Comparison of ENCODE assay signal across 12 cellular contexts in genomic region chr11:72824811-72825505, GRCh38. TPM values are rescaled to one million over a fixed set of nuclear protein-coding genes. Genes with fewer than 3 reads are reported as not detected.
A peak's percentile ranks its signal among the peaks of the same experiment; 100 is the strongest.
DNase-seq lines count a peak whose midpoint lies in the region; ATAC-seq and TF ChIP-seq lines count a peak whose summit lies in the region.
"Had no signal": no experiment of that assay in that cellular context is flagged by ENCODE, and none has a peak within 500 bp of the region (broad histone marks: within the 10 kb centered on the region; RNA-seq: fewer than 3 reads in every experiment).

No MANE protein-coding gene starts in this region.

- no peaks in the 10 kb centered on the region for H4K20me1 ChIP-seq in Karpas-422 (ENCODE audit: insufficient read depth, low read depth, low read length)

- H3K9me2 ChIP-seq in Karpas-422 (replicated peaks; ENCODE audit: insufficient read depth, low read length), result no peaks in the 10 kb centered on the region

- H3K27me3 ChIP-seq in left ventricle myocardium inferior (ENCODE audit: low read depth) (no peaks in the 10 kb centered on the region), Karpas-422 (ENCODE audit: low read length) (no peaks in the 10 kb centered on the region)

- ATAC-seq in Right ventricle myocardium superior (ENCODE audit: poor library complexity) (no peak), T-cell (replicated peaks in 1 of 4) (no peak)
- no peak for ATAC-seq in stimulated activated memory B cell treated with anti-CD40 and anti-IgM and Interleukin-4, amounts not matched to agents 10 μg/mL and 1 μg/mL and 100 μg/mL, for 72 hours

- H2AFZ ChIP-seq in Karpas-422 (ENCODE audit: low read length), result no peak overlapping the region

- TF ChIP-seq CTCF in left ventricle myocardium inferior (IDR thresholded peaks at IDR 0.05; ENCODE audit: borderline replicate concordance) (no peak), RWPE1 (conservative IDR thresholded peaks at IDR 0.05; ENCODE audit: low read depth) (no peak)

- no peak overlapping the region for H3K4me3 Mint-ChIP-seq in T-cell
- H3K4me3 Mint-ChIP-seq in stimulated activated memory B cell treated with anti-CD40 and anti-IgM and Interleukin-4, amounts not matched to agents 10 μg/mL and 1 μg/mL and 100 μg/mL, for 72 hours, result peak overlapping the region; percentile 11
- H3K4me3 Mint-ChIP-seq in activated CD4-positive, alpha-beta memory T cell treated with anti-CD3 and anti-CD28 coated beads, Interleukin-2, amount 10 ng/mL, durations not matched to agents 7 days and 5 days, result no peak overlapping the region

- intact Hi-C loops in left ventricle myocardium inferior (cut with micrococcal nuclease) (no loop called here), Right ventricle myocardium superior (cut with DNase I) (no loop called here)

- no peaks in the 10 kb centered on the region for H3K79me2 ChIP-seq in Karpas-422 (ENCODE audit: low read length)

- DNase-seq in left ventricle myocardium inferior, result no peak
- DNase-seq in Right ventricle myocardium superior, result no peak
- no peak for DNase-seq in T-cell
- DNase-seq in glomerular visceral epithelial cell (ENCODE audit: extremely low spot score), result peak; percentile 16
- no peak for DNase-seq in activated CD4-positive, alpha-beta memory T cell treated with anti-CD3 and anti-CD28 coated beads, Interleukin-2, amount 10 ng/mL, durations not matched to agents 7 days and 5 days
- DNase-seq in RWPE1 (ENCODE audit: low spot score), result no peak
- DNase-seq in Karpas-422, result no peak
- DNase-seq: activated naive CD4-positive, alpha-beta T cell; effector memory CD4-positive, alpha-beta T cell; NCI-H187 treated with DMSO at 0.1 percent for 48 hours; NCI-H510A treated with DMSO at 0.1 percent for 48 hours had no signal

- peaks cover 17% of the 10 kb centered on the region for H3K36me3 Mint-ChIP-seq in T-cell
- H3K36me3 Mint-ChIP-seq in stimulated activated memory B cell treated with anti-CD40 and anti-IgM and Interleukin-4, amounts not matched to agents 10 μg/mL and 1 μg/mL and 100 μg/mL, for 72 hours, result peaks cover 48% of the 10 kb centered on the region
- H3K36me3 Mint-ChIP-seq in activated CD4-positive, alpha-beta memory T cell treated with anti-CD3 and anti-CD28 coated beads, Interleukin-2, amount 10 ng/mL, durations not matched to agents 7 days and 5 days (ENCODE audit: low read depth), result peaks cover 63% of the 10 kb centered on the region

- CTCF ChIA-PET in T-cell (lab: Charles Lee), result no interaction called here
- CTCF ChIA-PET in activated CD4-positive, alpha-beta memory T cell treated with anti-CD3 and anti-CD28 coated beads, Interleukin-2, amount 10 ng/mL, durations not matched to agents 7 days and 5 days (lab: Charles Lee), result no interaction called here
- CTCF ChIA-PET in RWPE1 (lab: Yijun Ruan, JAX), result no interaction called here

- H3K27ac ChIP-seq in left ventricle myocardium inferior (replicated peaks), result peak overlapping the region; percentile 6
- no peak overlapping the region for H3K27ac ChIP-seq in RWPE1
- H3K27ac ChIP-seq in Karpas-422 (ENCODE audit: low read length), result no peak overlapping the region

- H3K27me3 Mint-ChIP-seq in T-cell, result no peaks in the 10 kb centered on the region
- no peaks in the 10 kb centered on the region for H3K27me3 Mint-ChIP-seq in stimulated activated memory B cell treated with anti-CD40 and anti-IgM and Interleukin-4, amounts not matched to agents 10 μg/mL and 1 μg/mL and 100 μg/mL, for 72 hours
- no peaks in the 10 kb centered on the region for H3K27me3 Mint-ChIP-seq in activated CD4-positive, alpha-beta memory T cell treated with anti-CD3 and anti-CD28 coated beads, Interleukin-2, amount 10 ng/mL, durations not matched to agents 7 days and 5 days

- no peaks in the 10 kb centered on the region for H3K9me3 Mint-ChIP-seq in T-cell
- no peaks in the 10 kb centered on the region for H3K9me3 Mint-ChIP-seq in stimulated activated memory B cell treated with anti-CD40 and anti-IgM and Interleukin-4, amounts not matched to agents 10 μg/mL and 1 μg/mL and 100 μg/mL, for 72 hours
- H3K9me3 Mint-ChIP-seq in activated CD4-positive, alpha-beta memory T cell treated with anti-CD3 and anti-CD28 coated beads, Interleukin-2, amount 10 ng/mL, durations not matched to agents 7 days and 5 days, result no peaks in the 10 kb centered on the region

- peaks cover 38% of the 10 kb centered on the region for H3K4me1 ChIP-seq in left ventricle myocardium inferior
- peaks cover 28% of the 10 kb centered on the region for H3K4me1 ChIP-seq in Karpas-422 (ENCODE audit: low read length)

- H3K9me3 ChIP-seq in left ventricle myocardium inferior (replicated peaks) (no peaks in the 10 kb centered on the region), Karpas-422 (ENCODE audit: low read length) (no peaks in the 10 kb centered on the region)

- POLR2A ChIA-PET in T-cell (lab: Charles Lee) (no interaction called here), RWPE1 (lab: Yijun Ruan, JAX; ENCODE audit: low non-redundant PET) (no interaction called here)
- POLR2A ChIA-PET in activated CD4-positive, alpha-beta memory T cell treated with anti-CD3 and anti-CD28 coated beads, Interleukin-2, amount 10 ng/mL, durations not matched to agents 7 days and 5 days (lab: Charles Lee), result interaction anchor here (7.4 kb wide), 1 partner anchor 10 kb away, joined by 58 read pairs; the partner anchor contains the start of gene ATG16L2

- H3K4me1 Mint-ChIP-seq in T-cell, result peaks cover 5 to 37% (median 18%) of the 10 kb centered on the region in 3 donors
- peaks cover 86% of the 10 kb centered on the region for H3K4me1 Mint-ChIP-seq in stimulated activated memory B cell treated with anti-CD40 and anti-IgM and Interleukin-4, amounts not matched to agents 10 μg/mL and 1 μg/mL and 100 μg/mL, for 72 hours
- H3K4me1 Mint-ChIP-seq in activated CD4-positive, alpha-beta memory T cell treated with anti-CD3 and anti-CD28 coated beads, Interleukin-2, amount 10 ng/mL, durations not matched to agents 7 days and 5 days, result peaks cover 36% of the 10 kb centered on the region

- H3K9ac ChIP-seq in Karpas-422 (ENCODE audit: low read length), result no peak overlapping the region

- H3K4me3 ChIP-seq in left ventricle myocardium inferior (no peak overlapping the region), Karpas-422 (ENCODE audit: low read length) (no peak overlapping the region)

- H3K36me3 ChIP-seq in left ventricle myocardium inferior (peaks cover 5% of the 10 kb centered on the region), Karpas-422 (ENCODE audit: insufficient read depth, low read length) (no peaks in the 10 kb centered on the region)

- peak overlapping the region; percentile 62 to 70 for H3K27ac Mint-ChIP-seq in T-cell
- peak overlapping the region; percentile 67 for H3K27ac Mint-ChIP-seq in stimulated activated memory B cell treated with anti-CD40 and anti-IgM and Interleukin-4, amounts not matched to agents 10 μg/mL and 1 μg/mL and 100 μg/mL, for 72 hours
- H3K27ac Mint-ChIP-seq in activated CD4-positive, alpha-beta memory T cell treated with anti-CD3 and anti-CD28 coated beads, Interleukin-2, amount 10 ng/mL, durations not matched to agents 7 days and 5 days, result no peak overlapping the region

- H3K4me2 ChIP-seq in Karpas-422 (ENCODE audit: low read depth, low read length, poor library complexity, severe bottlenecking), result no peak overlapping the region

RNA-seq across cellular contexts. Expression of gene ATG16L2, which starts 10.7 kb away (rescaled TPM):
- total RNA-seq in left ventricle myocardium inferior (14.4 TPM), Right ventricle myocardium superior (16.8 TPM), T-cell (100 to 1,000 TPM; 107 to 145 (median 127) TPM)
- 100 to 1,000 TPM; 135 to 137 TPM for total RNA-seq in activated CD4-positive, alpha-beta memory T cell treated with anti-CD3 and anti-CD28 coated beads, Interleukin-2, amount 10 ng/mL, durations not matched to agents 7 days and 5 days
- 14.8 and 20.2 TPM in 2 replicates for total RNA-seq in Karpas-422 (2014; rRNA removed; shearing (Covaris generic); ENCODE audit: low replicate concordance)

RNA-seq across cellular contexts. Expression of gene STARD10, which starts 31.1 kb away (rescaled TPM):
- 93.6 TPM for total RNA-seq in left ventricle myocardium inferior
- total RNA-seq in Right ventricle myocardium superior, result 117 TPM
- total RNA-seq in T-cell, result 10 to 100 TPM; 11.1 to 24.9 (median 19.1) TPM
- total RNA-seq in activated CD4-positive, alpha-beta memory T cell treated with anti-CD3 and anti-CD28 coated beads, Interleukin-2, amount 10 ng/mL, durations not matched to agents 7 days and 5 days, result 10 to 100 TPM; 11.3 to 11.6 TPM
- total RNA-seq in Karpas-422 (2014; rRNA removed; shearing (Covaris generic); ENCODE audit: low replicate concordance), result 4.3 and 4.7 TPM in 2 replicates
